In genomic region chr20:35447082-35447789, GRCh38 we compare ENCODE assay signal across 8 cellular contexts. TPM values are rescaled to one million over a fixed set of nuclear protein-coding genes. Genes with fewer than 3 reads are reported as not detected.
DNase-seq lines count a peak whose midpoint lies in the region; ATAC-seq and TF ChIP-seq lines count a peak whose summit lies in the region.

No MANE protein-coding gene starts in this region.

- CTCF ChIA-PET in CD8-positive, alpha-beta memory T cell (lab: Charles Lee), result interaction anchor here (0.6 to 3.6 kb wide), 21 partner anchors 9 to 271 kb away, joined by 3 to 22 read pairs (median 4); partner anchors contain the start of genes CEP250, EIF6, GDF5 and SPAG4

- TF ChIP-seq CTCF in HFF-Myc (IDR thresholded peaks at IDR 0.05; ENCODE audit: low read depth, low read length, missing control alignments), result peak; percentile 98

- no peaks in the 10 kb centered on the region for H3K27me3 ChIP-seq in CD8-positive, alpha-beta memory T cell (ENCODE audit: insufficient read depth, low read length, poor library complexity, severe bottlenecking)

- H3K4me3 Mint-ChIP-seq in CD8-positive, alpha-beta memory T cell, result peak overlapping the region; percentile 65 to 95 (median 86)

- peak overlapping the region in 4 of 8 donors; percentile 18 to 67 (median 48) for H3K27ac Mint-ChIP-seq in CD8-positive, alpha-beta memory T cell

- ATAC-seq in HG02970 (IDR thresholded peaks at IDR 0.05; ENCODE audit: low FRiP score, unreplicated experiment), result no peak

- no peak overlapping the region for H3K4me3 ChIP-seq in CD8-positive, alpha-beta memory T cell (ENCODE audit: low read length)
- H3K4me3 ChIP-seq in HFF-Myc (replicated peaks; ENCODE audit: low read depth, low read length), result 0 out of 2 replicates have a peak overlapping the region, but pooled peaks have one; percentile 12

- peaks cover 0 to 8% (median 6%) of the 10 kb centered on the region in 3 donors for H3K4me1 Mint-ChIP-seq in CD8-positive, alpha-beta memory T cell

- peak; percentile 77 to 88 (median 86) for DNase-seq in CD8-positive, alpha-beta memory T cell
- DNase-seq in HFF-Myc (ENCODE audit: extremely low read depth, low read depth) (peak; percentile 69), NCI-H2227 treated with DMSO at 0.1 percent for 48 hours (lab: John Stamatoyannopoulos, UW) (peak; percentile 88), kidney glomerular epithelial cell (lab: John Stamatoyannopoulos, UW) (peak; percentile 43)
- peak; percentile 74 to 99 (median 88) for DNase-seq in activated CD4-positive, CD25-positive, alpha-beta regulatory T cell (lab: John Stamatoyannopoulos, UW)
- peak; percentile 79 for DNase-seq in central memory CD4-positive, alpha-beta T cell
- peak; percentile 88 to 96 (median 92) for DNase-seq in stimulated activated CD4-positive, alpha-beta T cell treated with anti-CD3 and anti-CD28 coated beads, Interleukin-1b, Interleukin-23, amount 100 ng/mL, for 24 hours (ENCODE audit: low read depth in 4 of 4, low spot score in 1 of 4)

- no peaks in the 10 kb centered on the region for H3K9me3 Mint-ChIP-seq in CD8-positive, alpha-beta memory T cell

- POLR2A ChIA-PET in CD8-positive, alpha-beta memory T cell (lab: Charles Lee), result interaction anchor here (0.8 to 1.0 kb wide), 2 partner anchors 8 to 9 kb away, joined by 4 to 9 read pairs; no protein-coding TSS in a partner anchor

- no peaks in the 10 kb centered on the region for H3K36me3 ChIP-seq in CD8-positive, alpha-beta memory T cell (ENCODE audit: insufficient read depth, low read length)

- no peaks in the 10 kb centered on the region for H3K9me3 ChIP-seq in CD8-positive, alpha-beta memory T cell (ENCODE audit: low read length)

- no peak overlapping the region for H3K27ac ChIP-seq in CD8-positive, alpha-beta memory T cell (ENCODE audit: low read depth, low read length)

- H3K4me1 ChIP-seq in CD8-positive, alpha-beta memory T cell (ENCODE audit: insufficient read depth, low read length), result no peaks in the 10 kb centered on the region

- peaks cover 4 to 8% of the 10 kb centered on the region in 2 donors for H3K27me3 Mint-ChIP-seq in CD8-positive, alpha-beta memory T cell

- H3K36me3 Mint-ChIP-seq in CD8-positive, alpha-beta memory T cell, result no peaks in the 10 kb centered on the region

RNA-seq across cellular contexts. Expression of gene CEP250, which starts 8.2 kb away (rescaled TPM):
- 10 to 100 TPM; 34.8 to 42.2 TPM for total RNA-seq in CD8-positive, alpha-beta memory T cell
- 17.2 TPM for polyA plus RNA-seq in CD8-positive, alpha-beta memory T cell

RNA-seq across cellular contexts. Expression of gene GDF5, which starts 9.2 kb away (rescaled TPM):
- not detected for total RNA-seq in CD8-positive, alpha-beta memory T cell
- polyA plus RNA-seq in CD8-positive, alpha-beta memory T cell, result not detected

RNA-seq across cellular contexts. Expression of gene UQCC1, which starts 35.5 kb away (rescaled TPM):
- 10 to 100 TPM; 64.5 to 71.0 TPM for total RNA-seq in CD8-positive, alpha-beta memory T cell
- polyA plus RNA-seq in CD8-positive, alpha-beta memory T cell, result 14.3 TPM
